ENCODE assay signal across 21 cellular contexts in the genomic region with DNA sequence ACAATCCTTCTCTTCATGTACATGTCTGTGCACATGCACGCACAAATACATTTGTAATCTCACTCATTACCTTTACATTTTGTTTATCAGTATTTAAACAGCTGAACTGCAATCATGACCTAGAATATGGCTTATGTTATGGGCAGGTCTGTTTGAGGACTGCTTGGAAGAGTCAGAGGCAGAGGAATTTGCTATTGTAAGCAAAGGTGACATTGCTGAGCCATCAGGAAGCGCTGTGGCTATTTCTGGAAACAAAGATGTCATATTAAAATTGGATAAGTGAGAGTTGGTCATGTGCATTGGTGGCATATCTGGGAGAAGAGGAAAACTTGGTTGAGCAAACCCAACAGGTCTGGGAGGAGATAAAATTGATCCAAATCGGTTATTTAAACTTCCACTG. TPM values are rescaled to one million over a fixed set of nuclear protein-coding genes. Genes with fewer than 3 reads are reported as not detected.
DNase-seq lines count a peak whose midpoint lies in the region; ATAC-seq and TF ChIP-seq lines count a peak whose summit lies in the region.
"Had no signal": no experiment of that assay in that cellular context is flagged by ENCODE, and none has a peak within 500 bp of the region (broad histone marks: within the 10 kb centered on the region; RNA-seq: fewer than 3 reads in every experiment).

No MANE protein-coding gene starts in this region.

- H3K27me3 ChIP-seq in hepatocyte, result no peaks in the 10 kb centered on the region
- H3K27me3 ChIP-seq: BLaER1, MG63 had no signal

- H3K4me3 ChIP-seq in hepatocyte, result no peak overlapping the region
- H3K4me3 ChIP-seq: BLaER1, GM23248, MG63, PC-9 had no signal

- H3K4me1 Mint-ChIP-seq in nephron, result peaks cover 22% of the 10 kb centered on the region
- H3K4me1 Mint-ChIP-seq in stimulated activated memory B cell treated with anti-CD40 and anti-IgM and Interleukin-4, amounts not matched to agents 10 μg/mL and 1 μg/mL and 100 μg/mL, for 72 hours, result peaks cover 37% of the 10 kb centered on the region
- H3K4me1 Mint-ChIP-seq: CD8-positive, alpha-beta memory T cell had no signal

- H3K36me3 ChIP-seq in hepatocyte (replicated peaks; ENCODE audit: insufficient read depth, low read depth), result no peaks in the 10 kb centered on the region

- H3K4me1 ChIP-seq in hepatocyte (ENCODE audit: insufficient read depth), result no peaks in the 10 kb centered on the region

- DNase-seq in Right ventricle myocardium inferior (ENCODE audit: missing footprints), result no peak
- no peak for DNase-seq in cardiac septum (ENCODE audit: low spot score)
- DNase-seq in hepatocyte (ENCODE audit: low spot score), result peak; percentile 28
- DNase-seq in left lobe of liver (ENCODE audit: low spot score), result no peak
- DNase-seq: CD8-positive, alpha-beta memory T cell; DND-41; GM23248; HCEC 1CT; Karpas-422; MG63; NCI-H1092; NCI-H2081 treated with DMSO at 0.1 percent for 48 hours; NCI-H510A treated with DMSO at 0.1 percent for 48 hours; NCI-H82; PC-9 had no signal

- H3K36me3 Mint-ChIP-seq in nephron (ENCODE audit: low read depth), result peaks cover 66% of the 10 kb centered on the region
- H3K36me3 Mint-ChIP-seq in stimulated activated memory B cell treated with anti-CD40 and anti-IgM and Interleukin-4, amounts not matched to agents 10 μg/mL and 1 μg/mL and 100 μg/mL, for 72 hours, result peaks cover 52% of the 10 kb centered on the region

- no peaks in the 10 kb centered on the region for H3K9me2 ChIP-seq in hepatocyte (replicated peaks; ENCODE audit: insufficient read depth)

- H3K27ac ChIP-seq in hepatocyte, result peak overlapping the region; percentile 58
- H3K27ac ChIP-seq: 22Rv1, BLaER1, GM23248, PC-9 had no signal

- ATAC-seq in Right ventricle myocardium inferior (peak; percentile 63), GM21529 (IDR thresholded peaks at IDR 0.05; ENCODE audit: unreplicated experiment) (no peak), SK-N-SH treated with all-trans-retinoic acid at 6 μM for 48 hours (no peak), left lobe of liver (no peak)
- no peak for ATAC-seq in stimulated activated memory B cell treated with anti-CD40 and anti-IgM and Interleukin-4, amounts not matched to agents 10 μg/mL and 1 μg/mL and 100 μg/mL, for 72 hours

- no peaks in the 10 kb centered on the region for H3K27me3 Mint-ChIP-seq in nephron (ENCODE audit: low read depth)
- no peaks in the 10 kb centered on the region for H3K27me3 Mint-ChIP-seq in stimulated activated memory B cell treated with anti-CD40 and anti-IgM and Interleukin-4, amounts not matched to agents 10 μg/mL and 1 μg/mL and 100 μg/mL, for 72 hours
- H3K27me3 Mint-ChIP-seq: CD8-positive, alpha-beta memory T cell had no signal

- peak overlapping the region; percentile 25 to 83 (median 58) for H3K27ac Mint-ChIP-seq in nephron
- peak overlapping the region; percentile 1 for H3K27ac Mint-ChIP-seq in stimulated activated memory B cell treated with anti-CD40 and anti-IgM and Interleukin-4, amounts not matched to agents 10 μg/mL and 1 μg/mL and 100 μg/mL, for 72 hours

- intact Hi-C loops in Right ventricle myocardium inferior (cut with DNase I) (no loop called here), cardiac septum (cut with DNase I) (no loop called here)

- no peak overlapping the region for H3K4me3 Mint-ChIP-seq in nephron
- H3K4me3 Mint-ChIP-seq in stimulated activated memory B cell treated with anti-CD40 and anti-IgM and Interleukin-4, amounts not matched to agents 10 μg/mL and 1 μg/mL and 100 μg/mL, for 72 hours, result no peak overlapping the region
- H3K4me3 Mint-ChIP-seq: CD8-positive, alpha-beta memory T cell had no signal

- no peak for TF ChIP-seq CTCF in hepatocyte (IDR thresholded peaks at IDR 0.05; ENCODE audit: poor library complexity)
- no peak for TF ChIP-seq CTCF in nephron (IDR thresholded peaks at IDR 0.05; ENCODE audit: unreplicated experiment in 3 of 3)

- no peak overlapping the region for H2AFZ ChIP-seq in hepatocyte
- H2AFZ ChIP-seq: GM23248, PC-9 had no signal

- H3K4me2 ChIP-seq in hepatocyte, result no peak overlapping the region
- H3K4me2 ChIP-seq: BLaER1, PC-9 had no signal

- WGBS in hepatocyte (ENCODE audit: low lambda C conversion rate, missing lambda C conversion rate), result 65% methylated on average over 3 of the region's 3 CpGs

- H3K9me3 Mint-ChIP-seq in nephron, result no peaks in the 10 kb centered on the region
- H3K9me3 Mint-ChIP-seq in stimulated activated memory B cell treated with anti-CD40 and anti-IgM and Interleukin-4, amounts not matched to agents 10 μg/mL and 1 μg/mL and 100 μg/mL, for 72 hours, result peaks cover 8% of the 10 kb centered on the region
- H3K9me3 Mint-ChIP-seq: CD8-positive, alpha-beta memory T cell had no signal

- no peaks in the 10 kb centered on the region for H4K20me1 ChIP-seq in hepatocyte (ENCODE audit: insufficient read depth, poor library complexity, severe bottlenecking)
- H4K20me1 ChIP-seq: BLaER1 had no signal

- H3K79me2 ChIP-seq in hepatocyte, result no peaks in the 10 kb centered on the region

- no peaks in the 10 kb centered on the region for H3K9me3 ChIP-seq in hepatocyte (ENCODE audit: low read depth)
- H3K9me3 ChIP-seq: BLaER1, MG63 had no signal

TF ChIP-seq in SK-N-SH treated with all-trans-retinoic acid at 6 μM for 48 hours, 23 proteins besides CTCF, POLR2A, EP300 and RAD21:
- TF ChIP-seq SNAI2 (CRISPR knock-in tag; IDR thresholded peaks at IDR 0.05), result no peak
- TF ChIP-seq ZC3H10 (CRISPR knock-in tag; IDR thresholded peaks at IDR 0.05), result no peak
- no peak for TF ChIP-seq TOX (CRISPR knock-in tag; IDR thresholded peaks at IDR 0.05; ENCODE audit: borderline replicate concordance)
- TF ChIP-seq ISL1 (CRISPR knock-in tag; IDR thresholded peaks at IDR 0.05), result no peak

RNA-seq across cellular contexts. Expression of a gene that starts 41.6 kb away (rescaled TPM):
- total RNA-seq in Right ventricle myocardium inferior (12.9 TPM), cardiac septum (16.3 TPM), hepatocyte (18.8 and 20.7 TPM in 2 replicates), left lobe of liver (17.9 TPM)
- 4.8 and 5.8 TPM in 2 replicates for polyA plus RNA-seq in hepatocyte
